Comparison of ENCODE assay signal across 22 cellular contexts in genomic region chr16:25690563-25691143, GRCh38. TPM values are rescaled to one million over a fixed set of nuclear protein-coding genes. Genes with fewer than 3 reads are reported as not detected.
A peak's percentile ranks its signal among the peaks of the same experiment; 100 is the strongest.
DNase-seq lines count a peak whose midpoint lies in the region; ATAC-seq, FAIRE-seq and TF ChIP-seq lines count a peak whose summit lies in the region.
"Had no signal": no experiment of that assay in that cellular context is flagged by ENCODE, and none has a peak within 500 bp of the region (broad histone marks: within the 10 kb centered on the region; RNA-seq: fewer than 3 reads in every experiment).

No MANE protein-coding gene starts in this region.

- H2BK12ac ChIP-seq in H1 (ENCODE audit: low read depth, low read length), result no peak overlapping the region

- H2BK15ac ChIP-seq in H1 (ENCODE audit: low read length), result no peak overlapping the region

- no peak overlapping the region for H2AK5ac ChIP-seq in H1 (ENCODE audit: low read depth, low read length)

- CTCF ChIA-PET in H1 (lab: Charles Lee; ENCODE audit: partially characterized antibody), result interaction anchor here (0.6 to 2.2 kb wide), 4 partner anchors 13 to 414 kb away, joined by 3 to 13 read pairs (median 3); no protein-coding TSS in a partner anchor

- peaks cover 68 to 80% (median 69%) of the 10 kb centered on the region in 11 experiments for H3K27me3 ChIP-seq in BLaER1 treated with 17β-estradiol and CSF1 and Interleukin-3, amounts not matched to agents 10 nM and 100 nM
- H3K27me3 ChIP-seq in HUES6 (ENCODE audit: control insufficient read depth, insufficient read depth, low read length) (peaks cover 55% of the 10 kb centered on the region), H1 (replicated peaks in 1 of 4; ENCODE audit: control insufficient read depth in 3 of 4, extremely low read depth in 1 of 4, insufficient read depth in 3 of 4, low read length in 3 of 4) (peaks cover 3 to 26% (median 18%) of the 10 kb centered on the region in 4 experiments; a peak in 6 of 7 replicates)

- H2BK5ac ChIP-seq in H1 (ENCODE audit: low read depth, low read length), result no peak overlapping the region

- DNase-seq in H1 (ENCODE audit: low read depth in 1 of 2, low spot score in 2 of 2) (no peak), nephron progenitor cell (no peak), occipital lobe (lab: John Stamatoyannopoulos, UW) (no peak), urothelium cell line (ENCODE audit: low spot score) (no peak)
- DNase-seq in stimulated activated CD4-positive, alpha-beta T cell treated with anti-CD3 and anti-CD28 coated beads, Interleukin-15, amount 100 ng/mL, for 24 hours, result no peak
- DNase-seq: activated CD4-positive, alpha-beta T cell treated with anti-CD3 and anti-CD28 coated beads for 4 hours; activated CD8-positive, alpha-beta memory T cell treated with anti-CD3 and anti-CD28 coated beads, Interleukin-2, amount 50 U/mL, for 4 hours; Kasumi-1; left lung; NCI-H2171 treated with DMSO at 0.1 percent for 48 hours; NCI-H774; pancreas; SK-N-SH; stimulated activated CD4-positive, alpha-beta T cell treated with anti-CD3 and anti-CD28 coated beads, Interleukin-2, amount 100 ng/mL, for 48 hours; T1000 had no signal

- ATAC-seq in HG03442 (IDR thresholded peaks at IDR 0.05; ENCODE audit: unreplicated experiment), result no peak
- ATAC-seq: left lung had no signal

- H3K4me1 Mint-ChIP-seq in nephron progenitor cell, result peaks cover 39% of the 10 kb centered on the region

- H3K36me3 Mint-ChIP-seq in nephron progenitor cell (ENCODE audit: low read depth), result no peaks in the 10 kb centered on the region

- H4K5ac ChIP-seq in H1 (ENCODE audit: insufficient read length, low read depth, low read length), result no peak overlapping the region

- no peaks in the 10 kb centered on the region; the same call in 1 of the 2 replicates for H3K79me1 ChIP-seq in H1 (ENCODE audit: low read depth, low read length)

- WGBS in H1 (ENCODE audit: extremely low coverage in 1 of 2, insufficient coverage in 1 of 2, insufficient read length in 1 of 2, insufficient replicate concordance in 2 of 2, low coverage in 1 of 2, low lambda C conversion rate in 2 of 2, missing lambda C conversion rate in 1 of 2), 2 experiments, result 40% methylated on average over 6 of the region's 6 CpGs; no CpG with 5 or more reads in 1 of the 2 experiments

- no peak overlapping the region for H3K9ac ChIP-seq in BLaER1 treated with 17β-estradiol and CSF1 and Interleukin-3, amounts not matched to agents 10 nM and 100 nM
- H3K9ac ChIP-seq in HUES6 (ENCODE audit: low read length) (no peak overlapping the region), H1 (replicated peaks in 1 of 4; ENCODE audit: extremely low read depth in 1 of 4, low read depth in 3 of 4, low read length in 3 of 4) (peak overlapping the region in 1 of 4 experiments; percentile 34; a peak in 1 of 7 replicates)
- H3K9ac ChIP-seq: SK-N-SH had no signal

- H3K14ac ChIP-seq in H1 (ENCODE audit: insufficient read length), result no peak overlapping the region

- H2BK120ac ChIP-seq in H1 (replicated peaks; ENCODE audit: low read depth, low read length), result no peak overlapping the region

- peaks cover 17% of the 10 kb centered on the region for H3K23me2 ChIP-seq in H1 (ENCODE audit: low read depth, low read length)

- peak overlapping the region in 6 of 11 experiments; percentile 97 to 99 (median 98); a peak in 6 of 22 replicates for H3K4me2 ChIP-seq in BLaER1 treated with 17β-estradiol and CSF1 and Interleukin-3, amounts not matched to agents 10 nM and 100 nM
- H3K4me2 ChIP-seq in H1 (ENCODE audit: insufficient read depth in 1 of 2, low read depth in 2 of 2, low read length in 2 of 2), result peak overlapping the region; percentile 83 to 85

- no peaks in the 10 kb centered on the region for H3K9me3 Mint-ChIP-seq in nephron progenitor cell

- TF ChIP-seq CTCF in H1 (IDR thresholded peaks at IDR 0.05; ENCODE audit: control extremely low read depth in 1 of 3, insufficient read depth in 1 of 3, low read depth in 1 of 3, low read length in 3 of 3), result peak in 2 of 3 experiments; percentile 5 to 18; a peak in 2 of 4 replicates
- TF ChIP-seq CTCF in nephron progenitor cell (IDR thresholded peaks at IDR 0.05), result no peak

- no peaks in the 10 kb centered on the region for H3K36me3 ChIP-seq in BLaER1 treated with 17β-estradiol and CSF1 and Interleukin-3, amounts not matched to agents 10 nM and 100 nM
- H3K36me3 ChIP-seq in HUES6 (ENCODE audit: control insufficient read depth, insufficient read depth, low read length) (no peaks in the 10 kb centered on the region), H1 (ENCODE audit: control insufficient read depth in 2 of 4, insufficient read depth in 4 of 4, low read length in 3 of 4) (no peaks in the 10 kb centered on the region)
- H3K36me3 ChIP-seq: left lung, pancreas had no signal

- peak overlapping the region; percentile 32 for H4K91ac ChIP-seq in H1 (replicated peaks; ENCODE audit: insufficient read length, low read length)

- peaks cover 0 to 40% (median 15%) of the 10 kb centered on the region in 11 experiments; a peak in 11 of 22 replicates for H4K20me1 ChIP-seq in BLaER1 treated with 17β-estradiol and CSF1 and Interleukin-3, amounts not matched to agents 10 nM and 100 nM
- H4K20me1 ChIP-seq in H1 (replicated peaks in 1 of 2; ENCODE audit: control insufficient read depth in 1 of 2, insufficient read depth in 2 of 2, low read length in 2 of 2), result peaks cover 0 to 6% of the 10 kb centered on the region in 2 experiments

- peak; percentile 10 to 21; a peak in 2 of 4 replicates for TF ChIP-seq RAD21 in H1 (IDR thresholded peaks at IDR 0.05 in 1 of 2, conservative IDR thresholded peaks at IDR 0.05 in 1 of 2; ENCODE audit: low read depth in 2 of 2, low read length in 2 of 2)

- H3K27ac Mint-ChIP-seq in nephron progenitor cell, result no peak overlapping the region

- no peak overlapping the region for H3K18ac ChIP-seq in H1 (ENCODE audit: extremely low read depth, low read length)

- H3K4me3 ChIP-seq in BLaER1 treated with 17β-estradiol and CSF1 and Interleukin-3, amounts not matched to agents 10 nM and 100 nM, result no peak overlapping the region
- H3K4me3 ChIP-seq in HUES6 (ENCODE audit: low read depth, low read length), result peak overlapping the region; percentile 65
- peak overlapping the region; percentile 79 to 87 (median 84); a peak in 5 of 8 replicates for H3K4me3 ChIP-seq in H1 (ENCODE audit: extremely low read depth in 1 of 4, insufficient read depth in 2 of 4, low read depth in 3 of 4, low read length in 4 of 4)
- H3K4me3 ChIP-seq: left lung had no signal

- no peak overlapping the region for H2BK20ac ChIP-seq in H1 (ENCODE audit: low read length)

- H3K4me1 ChIP-seq in BLaER1 treated with 17β-estradiol and CSF1 and Interleukin-3, amounts not matched to agents 10 nM and 100 nM, result peaks cover 16 to 25% (median 20%) of the 10 kb centered on the region in 10 experiments; a peak in 17 of 20 replicates
- H3K4me1 ChIP-seq in HUES6 (ENCODE audit: control insufficient read depth, insufficient read depth, low read length), result peaks cover 19% of the 10 kb centered on the region
- H3K4me1 ChIP-seq in H1 (replicated peaks in 1 of 4; ENCODE audit: control insufficient read depth in 3 of 4, insufficient read depth in 4 of 4, low read length in 3 of 4), result peaks cover 0 to 10% (median 4%) of the 10 kb centered on the region in 4 experiments; a peak in 5 of 7 replicates
- H3K4me1 ChIP-seq: left lung had no signal

- TF ChIP-seq EP300 in H1 (IDR thresholded peaks at IDR 0.05; ENCODE audit: borderline replicate concordance in 1 of 2, low read depth in 2 of 2, low read length in 2 of 2), result no peak

- no peak overlapping the region for H2AFZ ChIP-seq in H1 (ENCODE audit: low read length)

- H3K4ac ChIP-seq in H1 (replicated peaks; ENCODE audit: insufficient read length, low read depth, low read length), result no peak overlapping the region

- TF ChIP-seq POLR2A in H1 (IDR thresholded peaks at IDR 0.05; ENCODE audit: control extremely low read depth in 1 of 2, low read depth in 2 of 2, low read length in 2 of 2), result no peak

- POLR2A ChIA-PET in H1 (lab: Charles Lee; ENCODE audit: partially characterized antibody), result interaction anchor here (1.5 kb wide), 1 partner anchor 434 kb away, joined by 3 read pairs; no protein-coding TSS in a partner anchor

- H3K56ac ChIP-seq in H1 (replicated peaks; ENCODE audit: insufficient read length, low read depth, low read length), result no peak overlapping the region

- no peaks in the 10 kb centered on the region for H3K79me2 ChIP-seq in H1 (ENCODE audit: control insufficient read depth in 1 of 2, insufficient read depth in 2 of 2, low read length in 2 of 2)

- no peaks in the 10 kb centered on the region for H3K9me3 ChIP-seq in BLaER1 treated with 17β-estradiol and CSF1 and Interleukin-3, amounts not matched to agents 10 nM and 100 nM (replicated peaks in 1 of 11)
- H3K9me3 ChIP-seq in HUES6 (ENCODE audit: control insufficient read depth, insufficient read depth, low read depth, low read length) (no peaks in the 10 kb centered on the region), H1 (ENCODE audit: insufficient read depth in 2 of 2, low read depth in 1 of 2, low read length in 1 of 2) (no peaks in the 10 kb centered on the region)
- H3K9me3 ChIP-seq: left lung, pancreas, SK-N-SH had no signal

- peak overlapping the region; percentile 88 for H3K4me3 Mint-ChIP-seq in nephron progenitor cell

- FAIRE-seq in H1 (lab: Jason Lieb, UNC) (no peak), urothelium cell line (lab: Jason Lieb, UNC) (no peak)
- FAIRE-seq: endothelial cell of umbilical vein, GM19239, pancreas, RCC 7860 had no signal

- H3K27ac ChIP-seq in BLaER1 treated with 17β-estradiol and CSF1 and Interleukin-3, amounts not matched to agents 10 nM and 100 nM, result no peak overlapping the region
- H3K27ac ChIP-seq in HUES6 (ENCODE audit: low read depth, low read length) (no peak overlapping the region), H1 (ENCODE audit: low read depth, low read length) (no peak overlapping the region)
- H3K27ac ChIP-seq: left lung, pancreas had no signal

- no peak overlapping the region for H4K8ac ChIP-seq in H1 (ENCODE audit: extremely low read depth, insufficient read depth, low read length)

- no peak overlapping the region for H3K23ac ChIP-seq in H1 (ENCODE audit: insufficient read length)

- H3K27me3 Mint-ChIP-seq in nephron progenitor cell (ENCODE audit: low read depth, poor library complexity), result peaks cover 45% of the 10 kb centered on the region

TF ChIP-seq in H1, 55 proteins besides CTCF, POLR2A, EP300 and RAD21 (continues in another document):
- TF ChIP-seq SP4 (IDR thresholded peaks at IDR 0.05; ENCODE audit: low read length), result no peak
- no peak for TF ChIP-seq BACH1 (IDR thresholded peaks at IDR 0.05; ENCODE audit: low read length)
- no peak for TF ChIP-seq YY1 (IDR thresholded peaks at IDR 0.05; ENCODE audit: low read depth, low read length)

RNA-seq across cellular contexts. Expression of gene HS3ST4, which starts 1.1 kb away (rescaled TPM):
- 3.3 and 3.8 TPM in 2 replicates for total RNA-seq in H1 (2021; fragmentation: NEBNext Ultra II Directional; extraction: Animal tissue kit (Norgen Biotek cat#: 25700))
- polyA plus RNA-seq in H1 (2011; rRNA removed), result 1.6 and 1.9 TPM in 2 replicates
- polyA plus RNA-seq in H1 (2011; cell fraction: cytosol; rRNA removed), result 2.0 TPM
- 4.3 TPM for polyA plus RNA-seq in H1 (2011; cell fraction: nucleus; rRNA removed)
- polyA plus RNA-seq in H1 (2012, experiment 1 of 2), result 3.6 to 6.1 TPM (median 4.2 TPM) in 4 replicates
- polyA plus RNA-seq in H1 (2012, experiment 2 of 2), result 2.8 TPM
- 1.8 TPM for polyA plus RNA-seq in H1 (2013, experiment 1 of 2)
- polyA plus RNA-seq in H1 (2013, experiment 2 of 2), result 1.7 TPM
- polyA minus RNA-seq in H1 (2011; rRNA and poly(A)+ RNA removed), result 2.8 and 3.0 TPM in 2 replicates
- polyA minus RNA-seq in H1 (2011; cell fraction: cytosol; rRNA and poly(A)+ RNA removed), result 3.3 TPM
- polyA minus RNA-seq in H1 (2011; cell fraction: nucleus; rRNA and poly(A)+ RNA removed), result 4.8 TPM
- total RNA-seq in occipital lobe, result 12.5 TPM
- total RNA-seq: endothelial cell of umbilical vein, fibroblast of villous mesenchyme, left lung had no signal
- polyA plus RNA-seq: endothelial cell of umbilical vein, SK-N-SH had no signal

Comparison
In these comparisons a context has a peak if more than half of its experiments do, and no peak if none do; other contexts are left out.
1. H3K4me3 ChIP-seq: peak in HUES6 (single experiment) and H1 (4 of 4); none in BLaER1 treated with 17β-estradiol and CSF1 and Interleukin-3, amounts not matched to agents 10 nM and 100 nM (0 of 10).